ENCODE assay signal across 9 cellular contexts in the genomic region with DNA sequence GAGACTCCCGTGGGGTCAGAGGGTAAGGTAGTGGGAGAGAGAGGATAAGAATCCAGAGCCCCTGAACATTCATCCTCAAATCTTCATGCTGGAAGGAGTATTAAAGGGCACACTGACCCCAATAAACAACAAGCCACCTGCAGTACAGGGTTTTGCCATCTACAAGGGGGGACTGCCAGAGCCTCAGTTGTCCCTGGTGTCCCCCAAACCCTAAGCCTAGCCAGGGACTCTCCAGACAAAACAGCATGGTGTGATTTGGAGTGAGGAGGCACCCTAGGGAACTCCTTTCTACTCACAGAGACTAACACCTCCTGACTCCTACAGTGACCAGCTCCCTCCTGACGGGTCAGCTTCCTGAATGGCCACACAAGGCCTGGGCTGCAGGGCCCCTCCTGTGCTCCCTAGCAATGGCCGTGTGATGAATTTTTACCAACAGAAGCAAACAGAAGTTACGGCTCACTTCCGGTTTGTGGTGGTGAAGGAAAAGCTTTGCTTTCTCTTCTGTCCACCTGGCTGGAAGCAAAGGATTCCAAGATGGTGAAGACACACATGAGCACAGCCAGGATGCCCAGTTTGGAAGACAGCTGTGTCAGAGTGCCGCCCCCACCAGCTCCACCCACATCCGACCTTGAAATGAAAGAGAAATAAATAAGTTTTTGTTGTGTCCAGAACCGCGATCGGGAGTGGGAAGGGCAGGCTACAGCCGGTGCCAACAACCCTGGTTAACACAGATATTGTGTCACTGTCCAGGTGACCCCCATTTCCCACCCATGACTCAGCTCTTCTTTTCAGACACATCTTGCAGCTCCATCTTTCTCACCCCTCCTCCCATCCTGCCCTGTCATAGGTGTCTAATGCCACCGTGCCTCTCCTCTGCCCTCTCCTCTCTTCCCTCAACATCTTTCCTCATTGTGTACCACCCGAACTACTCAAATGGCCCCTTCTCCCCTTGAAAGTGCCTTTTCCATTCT.
A peak's percentile ranks its signal among the peaks of the same experiment; 100 is the strongest.
DNase-seq lines count a peak whose midpoint lies in the region; ATAC-seq, FAIRE-seq and TF ChIP-seq lines count a peak whose summit lies in the region.
"Had no signal": no experiment of that assay in that cellular context is flagged by ENCODE, and none has a peak within 500 bp of the region (broad histone marks: within the 10 kb centered on the region; RNA-seq: fewer than 3 reads in every experiment).

No MANE protein-coding gene starts in this region.

- no peak for TF ChIP-seq EP300 in suprapubic skin (IDR thresholded peaks at IDR 0.05)

- H2AFZ ChIP-seq in astrocyte (ENCODE audit: low read depth, low read length) (peak overlapping the region; percentile 85), neural progenitor cell (replicated peaks) (peak overlapping the region; percentile 73)

- WGBS in suprapubic skin, result 66% methylated on average over 11 of the region's 13 CpGs
- WGBS in aorta, 2 donors, result 84 to 86% methylated on average over 13 of the region's 13 CpGs

- no peaks in the 10 kb centered on the region for H3K27me3 ChIP-seq in astrocyte (ENCODE audit: insufficient read depth, low read length)
- H3K27me3 ChIP-seq in neural progenitor cell, result no peaks in the 10 kb centered on the region
- H3K27me3 ChIP-seq in suprapubic skin, result no peaks in the 10 kb centered on the region
- H3K27me3 ChIP-seq in aorta (ENCODE audit: control insufficient read depth in 1 of 2, insufficient read depth in 2 of 2, low read length in 1 of 2), result no peaks in the 10 kb centered on the region

- H3K4me3 Mint-ChIP-seq in astrocyte (ENCODE audit: unreplicated experiment) (no peak overlapping the region), neural progenitor cell (no peak overlapping the region)

- H3K4me1 Mint-ChIP-seq in astrocyte (ENCODE audit: low read depth, unreplicated experiment) (peaks cover 14% of the 10 kb centered on the region), neural progenitor cell (peaks cover 22% of the 10 kb centered on the region)

- no peaks in the 10 kb centered on the region for H3K36me3 Mint-ChIP-seq in astrocyte (ENCODE audit: low read depth, unreplicated experiment)
- no peaks in the 10 kb centered on the region for H3K36me3 Mint-ChIP-seq in neural progenitor cell

- no peak for DNase-seq in GM12891 (ENCODE audit: insufficient read length, low spot score)
- no peak for DNase-seq in NB4 (ENCODE audit: low read depth)
- DNase-seq in astrocyte (ENCODE audit: low read depth), result peak; percentile 64
- no peak for DNase-seq in neural progenitor cell (ENCODE audit: low spot score)
- no peak for DNase-seq in SKM-1 (lab: John Stamatoyannopoulos, UW; ENCODE audit: unreplicated experiment)
- DNase-seq in suprapubic skin (ENCODE audit: low spot score in 2 of 2), result no peak
- DNase-seq in aorta, result no peak
- DNase-seq: NCI-H510A had no signal

- H3K9me3 ChIP-seq in astrocyte (ENCODE audit: insufficient read depth, low read depth, low read length), result no peaks in the 10 kb centered on the region
- no peaks in the 10 kb centered on the region for H3K9me3 ChIP-seq in neural progenitor cell (ENCODE audit: low read depth)
- no peaks in the 10 kb centered on the region for H3K9me3 ChIP-seq in suprapubic skin
- H3K9me3 ChIP-seq in aorta (ENCODE audit: control insufficient read depth, low read length), result no peaks in the 10 kb centered on the region

- H3K9me3 Mint-ChIP-seq in astrocyte (ENCODE audit: unreplicated experiment) (peaks cover 4% of the 10 kb centered on the region), neural progenitor cell (no peaks in the 10 kb centered on the region)

- H3K36me3 ChIP-seq in astrocyte (ENCODE audit: insufficient read depth, low read length), result no peaks in the 10 kb centered on the region
- H3K36me3 ChIP-seq in neural progenitor cell, result no peaks in the 10 kb centered on the region
- H3K36me3 ChIP-seq in suprapubic skin, result no peaks in the 10 kb centered on the region
- H3K36me3 ChIP-seq in aorta (ENCODE audit: control insufficient read depth in 1 of 2, insufficient read depth in 2 of 2, low read length in 1 of 2), result no peaks in the 10 kb centered on the region

- no peaks in the 10 kb centered on the region for H3F3A ChIP-seq in neural progenitor cell (ENCODE audit: low read depth)

- H4K20me1 ChIP-seq in astrocyte (ENCODE audit: insufficient read depth, low read length), result no peaks in the 10 kb centered on the region
- H4K20me1 ChIP-seq in neural progenitor cell (ENCODE audit: low read depth), result no peaks in the 10 kb centered on the region

- H3K79me2 ChIP-seq in astrocyte (ENCODE audit: insufficient read depth, low read length) (no peaks in the 10 kb centered on the region), neural progenitor cell (ENCODE audit: low read depth) (no peaks in the 10 kb centered on the region)

- intact Hi-C loops in aorta (cut with DNase I), result no loop called here

- peak overlapping the region; percentile 62 for H3K4me2 ChIP-seq in astrocyte (ENCODE audit: low read length)
- H3K4me2 ChIP-seq in neural progenitor cell, result peak overlapping the region; percentile 12

- FAIRE-seq in GM12891 (lab: Jason Lieb, UNC) (peak; percentile 67), astrocyte (lab: Jason Lieb, UNC) (no peak)

- H3K27ac ChIP-seq in astrocyte (ENCODE audit: low read depth, low read length), result peak overlapping the region; percentile 0
- no peak overlapping the region for H3K27ac ChIP-seq in neural progenitor cell
- no peak overlapping the region for H3K27ac ChIP-seq in suprapubic skin
- no peak overlapping the region for H3K27ac ChIP-seq in aorta (ENCODE audit: low read depth in 1 of 2, low read length in 2 of 2)

- ATAC-seq in GM21737 (IDR thresholded peaks at IDR 0.05; ENCODE audit: unreplicated experiment) (no peak), aorta (ENCODE audit: low FRiP score) (no peak)

- H3K27me3 Mint-ChIP-seq in astrocyte (ENCODE audit: low read depth, unreplicated experiment) (peaks cover 5% of the 10 kb centered on the region), neural progenitor cell (ENCODE audit: insufficient read depth, low read depth) (no peaks in the 10 kb centered on the region)

- H3K9ac ChIP-seq in astrocyte (ENCODE audit: low read length) (no peak overlapping the region), neural progenitor cell (no peak overlapping the region)

- H3K4me1 ChIP-seq in astrocyte (ENCODE audit: insufficient read depth, low read length) (peaks cover 13% of the 10 kb centered on the region), neural progenitor cell (peaks cover 10% of the 10 kb centered on the region), suprapubic skin (peaks cover 5% of the 10 kb centered on the region), aorta (ENCODE audit: control insufficient read depth in 1 of 2, insufficient read depth in 2 of 2, low read length in 2 of 2) (peaks cover 0 to 2% of the 10 kb centered on the region in 2 donors)

- TF ChIP-seq POLR2A in GM12891 (IDR thresholded peaks at IDR 0.05; ENCODE audit: low read depth, low read length) (no peak), NB4 (IDR thresholded peaks at IDR 0.05; ENCODE audit: extremely low read depth, insufficient read length) (no peak), suprapubic skin (IDR thresholded peaks at IDR 0.05) (no peak)

- no peak for TF ChIP-seq CTCF in NB4 (IDR thresholded peaks at IDR 0.05; ENCODE audit: low read depth, low read length)
- TF ChIP-seq CTCF in astrocyte (IDR thresholded peaks at IDR 0.05; ENCODE audit: insufficient read depth, low read depth, low read length), result no peak
- TF ChIP-seq CTCF in neural progenitor cell (IDR thresholded peaks at IDR 0.05), result no peak
- no peak for TF ChIP-seq CTCF in suprapubic skin (IDR thresholded peaks at IDR 0.05)

- H3K4me3 ChIP-seq in NB4 (ENCODE audit: low read depth, low read length), result peak overlapping the region; percentile 25
- H3K4me3 ChIP-seq in astrocyte (ENCODE audit: insufficient read depth, low read depth, low read length), result peak overlapping the region; percentile 18
- no peak overlapping the region for H3K4me3 ChIP-seq in neural progenitor cell
- no peak overlapping the region for H3K4me3 ChIP-seq in suprapubic skin
- no peak overlapping the region for H3K4me3 ChIP-seq in aorta (ENCODE audit: low read length in 2 of 2)

- H3K27ac Mint-ChIP-seq in astrocyte (ENCODE audit: unreplicated experiment) (peak overlapping the region; percentile 1), neural progenitor cell (no peak overlapping the region)

TF ChIP-seq in GM12891, 5 proteins besides CTCF, POLR2A, EP300 and RAD21:
- no peak for TF ChIP-seq TAF1 (IDR thresholded peaks at IDR 0.05; ENCODE audit: low read depth, low read length)

Comparison
In these comparisons a context has a peak if more than half of its experiments do, and no peak if none do; other contexts are left out.
1. H3K4me3 ChIP-seq: peak in NB4 (single experiment) and astrocyte (single experiment); none in neural progenitor cell (single experiment), suprapubic skin (single experiment) and aorta (0 of 2).